Comparison of ENCODE assay signal across 21 cellular contexts in the genomic region with DNA sequence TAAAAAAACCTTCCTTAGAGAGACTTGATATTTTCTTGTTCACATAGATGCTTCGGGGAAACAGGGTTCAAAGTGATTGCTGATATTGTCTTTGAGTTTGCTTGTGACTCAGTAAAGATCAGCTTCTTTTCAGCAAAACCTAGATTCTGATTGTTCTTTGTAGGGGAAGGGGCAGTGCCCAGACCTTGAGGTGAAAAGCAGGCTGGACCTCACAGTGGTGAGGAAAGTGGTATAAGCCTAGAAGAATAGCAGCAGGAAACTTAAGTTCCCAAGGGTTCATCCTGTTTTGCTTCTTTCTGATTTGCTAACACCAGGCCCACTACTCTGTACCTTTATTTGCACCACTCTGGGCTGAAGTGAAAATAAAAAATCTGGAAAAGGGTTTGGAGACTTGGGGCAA.
"Had no signal": no experiment of that assay in that cellular context is flagged by ENCODE, and none has a peak within 500 bp of the region (broad histone marks: within the 10 kb centered on the region; RNA-seq: fewer than 3 reads in every experiment).

No MANE protein-coding gene starts in this region.

- DNase-seq: effector CD8-positive, alpha-beta T cell; gastrocnemius medialis; head of caudate nucleus; left ventricle myocardium superior; natural killer cell; pancreas; sigmoid colon; stimulated activated CD4-positive, alpha-beta T cell treated with anti-CD3 and anti-CD28 coated beads, Interleukin-2, amount 100 ng/mL, for 24 hours; stimulated activated CD4-positive, alpha-beta T cell treated with anti-CD3 and anti-CD28 coated beads, Interleukin-4, amount 100 ng/mL, for 24 hours; stimulated activated naive CD8-positive, alpha-beta T cell treated with anti-CD3 and anti-CD28 coated beads, Interleukin-15, Interleukin-2, amounts not matched to agents 100 U/mL and 50 U/mL, for 24 hours; substantia nigra; testis; tibial artery had no signal

- ATAC-seq: esophagus mucosa; gastrocnemius medialis; left ventricle myocardium superior; natural killer cell; pancreas; stimulated activated effector memory CD8-positive, alpha-beta T cell treated with anti-CD3 and anti-CD28 coated beads, Interleukin-12 subunit alpha, Interleukin-12 subunit beta, amount 100 ng/mL, for 72 hours; stimulated activated naive CD8-positive, alpha-beta T cell treated with anti-CD3 and anti-CD28 coated beads, Interleukin-15, Interleukin-2, amounts not matched to agents 100 U/mL and 50 U/mL, for 24 hours had no signal

- H3K27ac Mint-ChIP-seq: memory B cell; natural killer cell; stimulated activated effector memory CD8-positive, alpha-beta T cell treated with anti-CD3 and anti-CD28 coated beads, Interleukin-12 subunit alpha, Interleukin-12 subunit beta, amount 100 ng/mL, for 72 hours; type B pancreatic cell had no signal

- H3K4me3 ChIP-seq: gastrocnemius medialis, lung, pancreas, right atrium auricular region, sigmoid colon, testis, tibial artery had no signal

- H3K27ac ChIP-seq: epithelial cell of prostate, gastrocnemius medialis, neutrophil, pancreas, right atrium auricular region, sigmoid colon, testis, tibial artery had no signal

- H3K9me3 Mint-ChIP-seq: memory B cell; natural killer cell; stimulated activated effector memory CD8-positive, alpha-beta T cell treated with anti-CD3 and anti-CD28 coated beads, Interleukin-12 subunit alpha, Interleukin-12 subunit beta, amount 100 ng/mL, for 72 hours; type B pancreatic cell had no signal

- H3K27me3 ChIP-seq: gastrocnemius medialis, neutrophil, pancreas, right atrium auricular region, sigmoid colon, testis, tibial artery had no signal

- H3K9me3 ChIP-seq: gastrocnemius medialis, neutrophil, pancreas, testis had no signal

- H3K4me1 Mint-ChIP-seq: stimulated activated effector memory CD8-positive, alpha-beta T cell treated with anti-CD3 and anti-CD28 coated beads, Interleukin-12 subunit alpha, Interleukin-12 subunit beta, amount 100 ng/mL, for 72 hours had no signal

- H3K4me1 ChIP-seq: gastrocnemius medialis, pancreas, right atrium auricular region, sigmoid colon, testis, tibial artery had no signal

- H3K4me3 Mint-ChIP-seq: memory B cell; natural killer cell; stimulated activated effector memory CD8-positive, alpha-beta T cell treated with anti-CD3 and anti-CD28 coated beads, Interleukin-12 subunit alpha, Interleukin-12 subunit beta, amount 100 ng/mL, for 72 hours; type B pancreatic cell had no signal

- H3K27me3 Mint-ChIP-seq: memory B cell, type B pancreatic cell had no signal
